ENCODE assay signal across 10 cellular contexts in the genomic region with DNA sequence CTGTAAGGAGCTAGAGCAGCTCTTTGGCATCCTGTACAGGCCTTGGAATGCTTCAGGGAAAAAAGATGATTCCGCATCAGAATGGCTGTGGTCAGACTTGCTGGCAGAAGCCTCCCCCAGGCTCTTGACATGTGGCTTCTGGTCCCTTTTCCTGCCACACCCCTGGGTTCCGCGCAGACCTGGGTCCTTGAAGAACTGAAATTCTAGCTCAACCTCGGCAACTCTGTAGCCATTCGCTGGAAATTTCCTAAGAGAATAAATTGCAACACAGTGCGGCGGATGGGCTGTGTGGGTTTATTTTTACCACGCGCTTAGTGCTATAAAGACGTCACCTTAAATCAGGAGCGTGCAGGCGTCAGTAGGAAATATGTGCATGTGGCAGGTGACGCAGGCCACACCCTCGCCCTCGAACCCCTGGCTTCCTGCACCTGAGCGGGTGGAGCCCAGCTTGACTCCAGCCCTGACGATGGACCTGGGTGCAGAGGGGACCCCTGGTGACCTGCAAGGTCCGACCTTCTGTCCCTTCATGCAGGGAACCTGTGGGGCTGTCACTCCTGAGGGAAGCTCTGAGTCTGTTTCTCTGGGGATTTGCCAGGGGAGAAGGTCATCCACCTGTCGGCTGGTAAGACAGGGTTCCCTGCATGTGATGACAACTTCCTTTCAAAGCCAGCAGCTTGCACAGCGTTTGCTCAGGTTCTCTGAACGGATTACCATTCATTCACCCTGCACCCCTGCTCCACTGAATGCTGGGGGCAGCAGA. TPM values are rescaled to one million over a fixed set of nuclear protein-coding genes. Genes with fewer than 3 reads are reported as not detected.
DNase-seq lines count a peak whose midpoint lies in the region; ATAC-seq, FAIRE-seq and TF ChIP-seq lines count a peak whose summit lies in the region.
"Had no signal": no experiment of that assay in that cellular context is flagged by ENCODE, and none has a peak within 500 bp of the region (broad histone marks: within the 10 kb centered on the region; RNA-seq: fewer than 3 reads in every experiment).

No MANE protein-coding gene starts in this region.

- POLR2A ChIA-PET in T-cell (lab: Charles Lee) = no interaction called here

- intact Hi-C loops in left colon (cut with DNase I, micrococcal nuclease) = no loop called here

- no peaks in the 10 kb centered on the region for H3K9me3 ChIP-seq in tibial nerve
- H3K9me3 ChIP-seq: esophagus squamous epithelium had no signal

- H3K27me3 ChIP-seq in tibial nerve = no peaks in the 10 kb centered on the region

- CTCF ChIA-PET in T-cell (lab: Charles Lee) = no interaction called here

- WGBS in tibial nerve, 2 donors = 73 to 75% methylated on average over 20 to 21 of the region's 21 CpGs

- no peaks in the 10 kb centered on the region for H3K9me3 Mint-ChIP-seq in T-cell
- H3K9me3 Mint-ChIP-seq: activated T-helper 17 cell treated with anti-CD3 and anti-CD28 coated beads, Interleukin-2, amount 50 U/mL, for 72 hours had no signal

- TF ChIP-seq EP300 in tibial nerve (IDR thresholded peaks at IDR 0.05) = peak; percentile 71 to 75

- H3K4me1 Mint-ChIP-seq in T-cell = peaks cover 12 to 28% (median 24%) of the 10 kb centered on the region in 3 donors

- H3K4me3 ChIP-seq in tibial nerve = no peak overlapping the region
- H3K4me3 ChIP-seq: esophagus squamous epithelium had no signal

- H3K4me3 Mint-ChIP-seq in T-cell = peak overlapping the region; percentile 21 to 70 (median 36)
- H3K4me3 Mint-ChIP-seq: activated T-helper 17 cell treated with anti-CD3 and anti-CD28 coated beads, Interleukin-2, amount 50 U/mL, for 72 hours had no signal

- H3K4me1 ChIP-seq in tibial nerve = peaks cover 0 to 12% (median 0%) of the 10 kb centered on the region in 4 donors

- H3K36me3 Mint-ChIP-seq in T-cell = no peaks in the 10 kb centered on the region

- H3K27ac Mint-ChIP-seq in T-cell = no peak overlapping the region
- H3K27ac Mint-ChIP-seq: activated T-helper 17 cell treated with anti-CD3 and anti-CD28 coated beads, Interleukin-2, amount 50 U/mL, for 72 hours had no signal

- H3K27me3 Mint-ChIP-seq in T-cell = peaks cover 23 to 37% of the 10 kb centered on the region in 2 donors

- ATAC-seq in T-cell (replicated peaks in 1 of 4) = peak in 2 of 4 experiments; percentile 53 to 85
- peak; percentile 93 for ATAC-seq in left colon
- ATAC-seq in HG02885 (IDR thresholded peaks at IDR 0.05; ENCODE audit: poor library complexity, unreplicated experiment) = no peak
- ATAC-seq in GM19395 (IDR thresholded peaks at IDR 0.05; ENCODE audit: unreplicated experiment) = no peak
- ATAC-seq: activated T-helper 17 cell treated with anti-CD3 and anti-CD28 coated beads, Interleukin-2, amount 50 U/mL, for 72 hours had no signal

- DNase-seq in activated effector memory CD4-positive, alpha-beta T cell treated with anti-CD3 and anti-CD28 coated beads, Interleukin-2, amount 50 U/mL, for 16 hours = peak; percentile 57
- DNase-seq in activated effector memory CD4-positive, alpha-beta T cell treated with Interleukin-2 at 50 U/mL for 16 hours = no peak
- peak in 26 of 34 experiments; percentile 10 to 61 (median 30) for DNase-seq in T-cell
- peak in 1 of 2 donors; percentile 52 for DNase-seq in left colon
- DNase-seq in tibial nerve (ENCODE audit: low spot score in 2 of 2) = peak; percentile 50 to 65
- no peak for DNase-seq in urothelium cell line (ENCODE audit: low spot score)
- DNase-seq: esophagus squamous epithelium had no signal

- H3K27ac ChIP-seq in tibial nerve = peak overlapping the region in 1 of 4 donors; percentile 39
- H3K27ac ChIP-seq: esophagus squamous epithelium had no signal

- TF ChIP-seq CTCF in tibial nerve (IDR thresholded peaks at IDR 0.05) = no peak

- TF ChIP-seq POLR2A in tibial nerve (IDR thresholded peaks at IDR 0.05) = no peak

- no peaks in the 10 kb centered on the region for H3K36me3 ChIP-seq in tibial nerve
- H3K36me3 ChIP-seq: esophagus squamous epithelium had no signal

- FAIRE-seq in urothelium cell line (lab: Jason Lieb, UNC) = no peak

RNA-seq across cellular contexts. Expression of gene METRNL, which starts 46.3 kb away (rescaled TPM):
- 10 to 100 TPM in 3 of 5 donors, 1 to 10 TPM in 2; 7.0 to 50.8 (median 11.9) TPM for total RNA-seq in T-cell
- total RNA-seq in left colon = 100 to 1,000 TPM in 1 of 2 donors, 10 to 100 TPM in 1; 96.7 to 133 TPM
- 100 to 1,000 TPM; 112 to 162 (median 147) TPM for total RNA-seq in tibial nerve

Comparison
In these comparisons a context has a peak if more than half of its experiments do, and no peak if none do; other contexts are left out.
1. DNase-seq: peak in activated effector memory CD4-positive, alpha-beta T cell treated with anti-CD3 and anti-CD28 coated beads, Interleukin-2, amount 50 U/mL, for 16 hours (single experiment), T-cell (26 of 34) and tibial nerve (2 of 2); none in activated effector memory CD4-positive, alpha-beta T cell treated with Interleukin-2 at 50 U/mL for 16 hours (single experiment) and urothelium cell line (single experiment).